15 cellular contexts compared by ENCODE assay signal in genomic region chr3:71025516-71025915, GRCh38.
A peak's percentile ranks its signal among the peaks of the same experiment; 100 is the strongest.
DNase-seq lines count a peak whose midpoint lies in the region; ATAC-seq and TF ChIP-seq lines count a peak whose summit lies in the region.
"Had no signal": no experiment of that assay in that cellular context is flagged by ENCODE, and none has a peak within 500 bp of the region (broad histone marks: within the 10 kb centered on the region; RNA-seq: fewer than 3 reads in every experiment).

No MANE protein-coding gene starts in this region.

- no peak overlapping the region for H3K4me3 ChIP-seq in gastroesophageal sphincter
- H3K4me3 ChIP-seq: SK-N-MC had no signal

- no peak for ATAC-seq in T-cell (replicated peaks in 1 of 4)
- no peak for ATAC-seq in gastroesophageal sphincter
- ATAC-seq: sciatic nerve had no signal

- peaks cover 0 to 17% of the 10 kb centered on the region in 2 donors for H3K36me3 ChIP-seq in gastroesophageal sphincter
- H3K36me3 ChIP-seq: WERI-Rb-1 had no signal

- no peak for TF ChIP-seq EP300 in gastroesophageal sphincter (IDR thresholded peaks at IDR 0.05)

- H3K9me3 ChIP-seq in gastroesophageal sphincter: no peaks in the 10 kb centered on the region

- H3K27ac ChIP-seq in gastroesophageal sphincter: peak overlapping the region; percentile 63 to 75 (median 72)
- H3K27ac ChIP-seq: SK-N-MC, WERI-Rb-1 had no signal

- TF ChIP-seq CTCF in gastroesophageal sphincter (IDR thresholded peaks at IDR 0.05): no peak
- TF ChIP-seq CTCF in progenitor cell of endocrine pancreas (IDR thresholded peaks at IDR 0.05; ENCODE audit: unreplicated experiment): no peak
- TF ChIP-seq CTCF in glutamatergic neuron (IDR thresholded peaks at IDR 0.05; ENCODE audit: partially characterized antibody, unreplicated experiment): no peak

- TF ChIP-seq POLR2A in gastroesophageal sphincter (IDR thresholded peaks at IDR 0.05): no peak

- 40 to 75% methylated on average over 1 of the region's 1 CpG for WGBS in gastroesophageal sphincter (ENCODE audit: low coverage in 1 of 2), 2 donors

- CTCF ChIA-PET in T-cell (lab: Charles Lee): no interaction called here

- H3K4me1 Mint-ChIP-seq in T-helper 1 cell treated with Interleukin-12 subunit alpha and Interleukin-12 subunit beta and Interleukin-4 antibody, amounts not matched to agents 30 μg/mL and 1 μg/mL, for 36 hours (ENCODE audit: low read depth): peaks cover 22% of the 10 kb centered on the region
- H3K4me1 Mint-ChIP-seq in T-cell (peaks cover 87 to 90% (median 88%) of the 10 kb centered on the region in 3 donors), progenitor cell of endocrine pancreas (ENCODE audit: low read depth) (peaks cover 39% of the 10 kb centered on the region), glutamatergic neuron (ENCODE audit: low read depth, unreplicated experiment) (peaks cover 14% of the 10 kb centered on the region)

- H3K4me1 ChIP-seq in gastroesophageal sphincter: peaks cover 18 to 94% (median 22%) of the 10 kb centered on the region in 3 donors

- no peaks in the 10 kb centered on the region for H3K27me3 ChIP-seq in gastroesophageal sphincter

- H3K36me3 Mint-ChIP-seq in T-helper 1 cell treated with Interleukin-12 subunit alpha and Interleukin-12 subunit beta and Interleukin-4 antibody, amounts not matched to agents 30 μg/mL and 1 μg/mL, for 36 hours (ENCODE audit: low read depth): peaks cover 19% of the 10 kb centered on the region
- peaks cover 50% of the 10 kb centered on the region for H3K36me3 Mint-ChIP-seq in T-cell
- peaks cover 23% of the 10 kb centered on the region for H3K36me3 Mint-ChIP-seq in progenitor cell of endocrine pancreas (ENCODE audit: insufficient read depth)
- no peaks in the 10 kb centered on the region for H3K36me3 Mint-ChIP-seq in glutamatergic neuron (ENCODE audit: unreplicated experiment)

- no peaks in the 10 kb centered on the region for H3K9me3 Mint-ChIP-seq in T-helper 1 cell treated with Interleukin-12 subunit alpha and Interleukin-12 subunit beta and Interleukin-4 antibody, amounts not matched to agents 30 μg/mL and 1 μg/mL, for 36 hours
- H3K9me3 Mint-ChIP-seq in T-cell (no peaks in the 10 kb centered on the region), progenitor cell of endocrine pancreas (ENCODE audit: low read depth) (peaks cover 4% of the 10 kb centered on the region), glutamatergic neuron (ENCODE audit: unreplicated experiment) (no peaks in the 10 kb centered on the region)
- H3K9me3 Mint-ChIP-seq: activated T-helper 1 cell treated with anti-CD3 and anti-CD28 coated beads, Interleukin-12 subunit alpha, Interleukin-12 subunit beta, Interleukin-2, Interleukin-4 antibody, amounts not matched to agents 30 ng/mL and 10 ng/mL and 1 ng/mL, durations not matched to agents 14 hours and 24 hours and 36 hours had no signal

- H3K4me3 Mint-ChIP-seq in T-helper 1 cell treated with Interleukin-12 subunit alpha and Interleukin-12 subunit beta and Interleukin-4 antibody, amounts not matched to agents 30 μg/mL and 1 μg/mL, for 36 hours: no peak overlapping the region
- no peak overlapping the region for H3K4me3 Mint-ChIP-seq in T-cell
- no peak overlapping the region for H3K4me3 Mint-ChIP-seq in progenitor cell of endocrine pancreas (ENCODE audit: low read depth)
- H3K4me3 Mint-ChIP-seq in glutamatergic neuron (ENCODE audit: unreplicated experiment): no peak overlapping the region
- H3K4me3 Mint-ChIP-seq: activated T-helper 1 cell treated with anti-CD3 and anti-CD28 coated beads, Interleukin-12 subunit alpha, Interleukin-12 subunit beta, Interleukin-2, Interleukin-4 antibody, amounts not matched to agents 30 ng/mL and 10 ng/mL and 1 ng/mL, durations not matched to agents 14 hours and 24 hours and 36 hours; endodermal cell had no signal

- peak overlapping the region; percentile 23 for H3K27ac Mint-ChIP-seq in T-helper 1 cell treated with Interleukin-12 subunit alpha and Interleukin-12 subunit beta and Interleukin-4 antibody, amounts not matched to agents 30 μg/mL and 1 μg/mL, for 36 hours
- peak overlapping the region; percentile 81 to 85 for H3K27ac Mint-ChIP-seq in T-cell
- H3K27ac Mint-ChIP-seq in progenitor cell of endocrine pancreas: peak overlapping the region; percentile 8
- no peak overlapping the region for H3K27ac Mint-ChIP-seq in glutamatergic neuron (ENCODE audit: unreplicated experiment)
- H3K27ac Mint-ChIP-seq: activated T-helper 1 cell treated with anti-CD3 and anti-CD28 coated beads, Interleukin-12 subunit alpha, Interleukin-12 subunit beta, Interleukin-2, Interleukin-4 antibody, amounts not matched to agents 30 ng/mL and 10 ng/mL and 1 ng/mL, durations not matched to agents 14 hours and 24 hours and 36 hours; endodermal cell had no signal

- H3K27me3 Mint-ChIP-seq in T-helper 1 cell treated with Interleukin-12 subunit alpha and Interleukin-12 subunit beta and Interleukin-4 antibody, amounts not matched to agents 30 μg/mL and 1 μg/mL, for 36 hours (ENCODE audit: low read depth): no peaks in the 10 kb centered on the region
- H3K27me3 Mint-ChIP-seq in T-cell: no peaks in the 10 kb centered on the region
- H3K27me3 Mint-ChIP-seq in progenitor cell of endocrine pancreas: no peaks in the 10 kb centered on the region
- H3K27me3 Mint-ChIP-seq in glutamatergic neuron (ENCODE audit: unreplicated experiment): no peaks in the 10 kb centered on the region

- POLR2A ChIA-PET in T-cell (lab: Charles Lee): interaction anchor here in 1 of 2 donors (0.6 kb wide), 1 partner anchor 16 kb away, joined by 3 read pairs; no protein-coding TSS in a partner anchor

- DNase-seq in T-helper 1 cell: no peak
- DNase-seq in T-cell: no peak
- no peak for DNase-seq in progenitor cell of endocrine pancreas (ENCODE audit: low spot score, unreplicated experiment)
- no peak for DNase-seq in islet precursor cell
- DNase-seq in occipital lobe (lab: John Stamatoyannopoulos, UW): no peak
- DNase-seq in glutamatergic neuron: no peak
- DNase-seq: 8988T, endodermal cell, NCI-H1092 treated with DMSO at 0.1 percent for 48 hours, WERI-Rb-1 had no signal
